ENCODE assay signal across 8 cellular contexts in the genomic region with DNA sequence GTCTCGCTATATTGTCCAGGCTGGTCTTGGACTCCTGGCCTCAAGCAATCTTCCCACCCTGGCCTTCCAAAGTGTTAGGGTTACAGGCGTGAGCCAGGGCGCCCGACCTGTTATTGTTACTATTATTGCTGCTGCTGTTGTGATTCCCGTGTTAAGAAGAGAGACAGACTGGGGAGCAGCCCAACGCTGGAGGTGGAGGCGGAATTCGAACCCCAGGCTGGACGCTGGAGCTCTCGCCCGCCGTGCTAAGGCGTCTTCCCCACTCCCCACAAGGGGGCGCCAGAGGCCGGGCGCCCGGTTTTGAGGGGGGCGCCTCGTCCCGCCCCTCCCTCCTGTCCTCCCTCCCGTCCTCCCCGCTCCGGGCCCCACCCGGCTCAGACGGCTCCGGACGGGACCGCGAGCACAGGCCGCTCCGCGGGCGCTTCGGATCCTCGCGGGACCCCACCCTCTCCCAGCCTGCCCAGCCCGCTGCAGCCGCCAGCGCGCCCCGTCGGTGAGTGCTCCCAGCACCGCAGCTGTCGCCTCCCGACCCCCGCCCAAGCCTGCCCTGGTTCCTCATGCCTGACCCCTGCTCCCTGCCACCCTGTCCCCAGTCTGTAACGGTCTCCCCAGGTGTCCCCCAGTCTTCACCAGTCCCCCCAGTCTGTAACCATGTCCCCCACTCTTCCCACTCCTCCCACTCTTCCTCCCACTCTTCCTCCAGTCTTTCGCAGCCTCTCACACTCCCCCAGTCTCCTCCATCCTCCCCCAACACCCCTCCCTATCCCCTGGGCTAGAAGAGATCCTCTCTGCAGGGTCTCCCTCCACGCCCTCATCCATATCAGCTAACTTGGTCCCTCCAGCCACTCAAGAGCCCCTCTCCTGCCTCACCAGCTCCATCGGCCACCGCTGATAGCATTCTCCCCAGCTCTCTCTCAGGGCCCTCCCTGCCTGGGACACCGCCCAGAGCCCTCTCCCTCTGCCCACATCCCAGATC. TPM values are rescaled to one million over a fixed set of nuclear protein-coding genes. Genes with fewer than 3 reads are reported as not detected.
DNase-seq lines count a peak whose midpoint lies in the region; ATAC-seq and TF ChIP-seq lines count a peak whose summit lies in the region.

A gene with protein sequence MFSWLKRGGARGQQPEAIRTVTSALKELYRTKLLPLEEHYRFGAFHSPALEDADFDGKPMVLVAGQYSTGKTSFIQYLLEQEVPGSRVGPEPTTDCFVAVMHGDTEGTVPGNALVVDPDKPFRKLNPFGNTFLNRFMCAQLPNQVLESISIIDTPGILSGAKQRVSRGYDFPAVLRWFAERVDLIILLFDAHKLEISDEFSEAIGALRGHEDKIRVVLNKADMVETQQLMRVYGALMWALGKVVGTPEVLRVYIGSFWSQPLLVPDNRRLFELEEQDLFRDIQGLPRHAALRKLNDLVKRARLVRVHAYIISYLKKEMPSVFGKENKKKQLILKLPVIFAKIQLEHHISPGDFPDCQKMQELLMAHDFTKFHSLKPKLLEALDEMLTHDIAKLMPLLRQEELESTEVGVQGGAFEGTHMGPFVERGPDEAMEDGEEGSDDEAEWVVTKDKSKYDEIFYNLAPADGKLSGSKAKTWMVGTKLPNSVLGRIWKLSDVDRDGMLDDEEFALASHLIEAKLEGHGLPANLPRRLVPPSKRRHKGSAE (plus strand): TSS at position 377 of the 976 bp plus-strand sequence. CDS start 3,191 bp downstream, outside the sequence.

- H3K27me3 ChIP-seq in RWPE2 (ENCODE audit: insufficient read depth, poor library complexity, severe bottlenecking), result no peaks in the 10 kb centered on the region
- H3K27me3 ChIP-seq in ascending aorta, result no peaks in the 10 kb centered on the region
- H3K27me3 ChIP-seq in right cardiac atrium (ENCODE audit: control insufficient read depth, insufficient read depth), result no peaks in the 10 kb centered on the region

- peak; percentile 79 for ATAC-seq in RWPE2 (ENCODE audit: low read depth)
- ATAC-seq in right cardiac atrium, result peak; percentile 96 to 97
- no peak for ATAC-seq in GM19328 (IDR thresholded peaks at IDR 0.05; ENCODE audit: unreplicated experiment)

- peak within 1 kb of the TSS; percentile 78 for H3K27ac ChIP-seq in RWPE2 (ENCODE audit: poor library complexity, severe bottlenecking)
- peak within 1 kb of the TSS; percentile 87 to 98 for H3K27ac ChIP-seq in ascending aorta
- H3K27ac ChIP-seq in right cardiac atrium (ENCODE audit: low read length), result peak within 1 kb of the TSS; percentile 98

- H3K36me3 ChIP-seq in RWPE2 (ENCODE audit: low read depth) (peaks cover 44% of the 10 kb centered on the region), ascending aorta (peaks cover 19 to 22% of the 10 kb centered on the region in 2 donors)

- peak; percentile 98 for TF ChIP-seq CTCF in RWPE2 (IDR thresholded peaks at IDR 0.05; ENCODE audit: poor library complexity, severe bottlenecking)
- TF ChIP-seq CTCF in ascending aorta (IDR thresholded peaks at IDR 0.05), result peak; percentile 97 to 98 (median 97)

- peak within 1 kb of the TSS; percentile 86 for H3K4me3 ChIP-seq in RWPE2 (ENCODE audit: severe bottlenecking)
- peak within 1 kb of the TSS; percentile 88 to 100 for H3K4me3 ChIP-seq in ascending aorta
- peak within 1 kb of the TSS; percentile 79 for H3K4me3 ChIP-seq in right cardiac atrium (ENCODE audit: low read length)

- no peaks in the 10 kb centered on the region for H3K9me3 ChIP-seq in RWPE2 (ENCODE audit: severe bottlenecking)
- no peaks in the 10 kb centered on the region for H3K9me3 ChIP-seq in ascending aorta
- H3K9me3 ChIP-seq in right cardiac atrium (ENCODE audit: control insufficient read depth, low read length), result no peaks in the 10 kb centered on the region

- 5% methylated on average over 52 of the region's 52 CpGs for WGBS in right cardiac atrium

- DNase-seq in DMS53 (lab: John Stamatoyannopoulos, UW), result peak; percentile 28
- DNase-seq in DMS53 treated with DMSO at 0.1 percent for 48 hours (lab: John Stamatoyannopoulos, UW; ENCODE audit: unreplicated experiment), result no peak
- DNase-seq in RWPE2 (ENCODE audit: low spot score), result no peak
- peak in 1 of 2 donors; percentile 84 for DNase-seq in ascending aorta (ENCODE audit: low spot score in 2 of 2)
- peak; percentile 84 to 93 (median 92) for DNase-seq in right cardiac atrium
- DNase-seq in retina, result peak; percentile 25
- DNase-seq in NK-92 (lab: John Stamatoyannopoulos, UW; ENCODE audit: unreplicated experiment), result no peak

- intact Hi-C loops in ascending aorta (cut with DNase I), result loop anchor here (1.0 to 2.0 kb wide), 3 partner anchors 16 to 75 kb away; no protein-coding TSS in a partner anchor
- intact Hi-C loops in right cardiac atrium (cut with DNase I), result loop anchor here in 2 of 4 donors (2.0 to 5.0 kb wide), 2 partner anchors 29 to 74 kb away; no protein-coding TSS in a partner anchor

- H3K4me1 ChIP-seq in RWPE2 (ENCODE audit: insufficient read depth, poor library complexity, severe bottlenecking) (peaks cover 8% of the 10 kb centered on the region), ascending aorta (peaks cover 3 to 42% of the 10 kb centered on the region in 2 donors), right cardiac atrium (ENCODE audit: control insufficient read depth, insufficient read depth, low read length) (peaks cover 9% of the 10 kb centered on the region)

RNA-seq across cellular contexts. Expression of the gene that starts here (rescaled TPM):
- 342 TPM for total RNA-seq in ascending aorta
- 10 to 100 TPM; 32.8 to 61.9 (median 49.1) TPM for total RNA-seq in right cardiac atrium
- 34.8 TPM for polyA plus RNA-seq in right cardiac atrium

Comparison
In these comparisons a context has a peak if more than half of its experiments do, and no peak if none do; other contexts are left out.
1. DNase-seq: peak in DMS53 (single experiment), right cardiac atrium (3 of 3) and retina (single experiment); none in DMS53 treated with DMSO at 0.1 percent for 48 hours (single experiment), RWPE2 (single experiment) and NK-92 (single experiment).
2. Peak in every context shown above with its lines, with median percentiles within 50 percentile points of each other: H3K27ac ChIP-seq and H3K4me3 ChIP-seq.